19 cellular contexts compared by ENCODE assay signal in the genomic region with DNA sequence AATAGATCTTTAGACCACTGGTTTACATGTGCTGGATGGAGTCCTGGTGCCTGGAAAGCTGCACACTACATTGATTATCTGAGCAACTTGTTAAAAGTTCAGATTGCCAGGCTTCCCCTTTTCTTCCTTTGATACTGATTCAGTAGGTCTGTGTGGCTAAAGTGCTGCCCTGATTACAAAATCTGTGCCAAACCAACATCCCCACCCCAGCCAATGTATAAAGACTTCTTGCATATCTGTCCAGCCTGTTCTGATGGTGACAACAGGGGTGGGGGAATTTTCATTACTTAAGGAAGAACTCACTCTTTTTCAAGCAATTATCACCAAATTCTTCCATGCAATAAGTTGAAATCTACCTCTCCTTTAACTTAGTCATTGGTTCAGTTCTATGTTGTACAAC.
DNase-seq lines count a peak whose midpoint lies in the region; ATAC-seq, FAIRE-seq and TF ChIP-seq lines count a peak whose summit lies in the region.
"Had no signal": no experiment of that assay in that cellular context is flagged by ENCODE, and none has a peak within 500 bp of the region (broad histone marks: within the 10 kb centered on the region; RNA-seq: fewer than 3 reads in every experiment).

No MANE protein-coding gene starts in this region.

- H3K4me2 ChIP-seq in HCT116 (ENCODE audit: low read length) (no peak overlapping the region), astrocyte (ENCODE audit: low read length) (no peak overlapping the region), mesenchymal stem cell (ENCODE audit: low read length, poor library complexity, severe bottlenecking) (no peak overlapping the region), HepG2 (ENCODE audit: low read depth, low read length) (no peak overlapping the region)

- peak overlapping the region; percentile 37 to 84 for H2BK12ac ChIP-seq in mesenchymal stem cell (ENCODE audit: low read length in 2 of 2)

- peak overlapping the region; percentile 90 for H3K27ac ChIP-seq in ACC112 (ENCODE audit: low read depth, low read length)
- H3K27ac ChIP-seq in HCT116 (ENCODE audit: low read depth, low read length), result peak overlapping the region; percentile 95
- H3K27ac ChIP-seq in astrocyte (ENCODE audit: low read depth, low read length), result peak overlapping the region; percentile 30
- no peak overlapping the region for H3K27ac ChIP-seq in mesenchymal stem cell (ENCODE audit: low read length, poor library complexity, severe bottlenecking)
- no peak overlapping the region for H3K27ac ChIP-seq in HepG2 (ENCODE audit: extremely low read length, insufficient read depth, low read length)

- TF ChIP-seq RAD21 in HCT116 (IDR thresholded peaks at IDR 0.05; ENCODE audit: low read depth) (no peak), HepG2 (CRISPR knock-in tag; IDR thresholded peaks at IDR 0.05) (no peak)

- H2BK15ac ChIP-seq in mesenchymal stem cell (ENCODE audit: low read depth, poor library complexity, severe bottlenecking), result no peak overlapping the region

- POLR2A ChIA-PET in HCT116 (lab: Charles Lee) (no interaction called here), HepG2 (lab: Yijun Ruan, JAX) (no interaction called here)

- no peak overlapping the region for H3K14ac ChIP-seq in mesenchymal stem cell (ENCODE audit: low read length in 2 of 2)

- peaks cover 3% of the 10 kb centered on the region for H3K36me3 Mint-ChIP-seq in astrocyte (ENCODE audit: low read depth, unreplicated experiment)

- intact Hi-C loops in HCT116 (cut with micrococcal nuclease), result no loop called here
- intact Hi-C loops in HepG2 (cut with micrococcal nuclease; ENCODE audit: unreplicated experiment), result no loop called here

- H4K20me1 ChIP-seq in HCT116 (ENCODE audit: insufficient read depth) (no peaks in the 10 kb centered on the region), astrocyte (ENCODE audit: insufficient read depth, low read length) (no peaks in the 10 kb centered on the region), HepG2 (ENCODE audit: insufficient read depth, low read length) (no peaks in the 10 kb centered on the region)

- peak; percentile 5 for FAIRE-seq in astrocyte (lab: Jason Lieb, UNC)
- no peak for FAIRE-seq in HepG2 (lab: Jason Lieb, UNC)
- FAIRE-seq: GM19239, H54 had no signal

- DNase-seq in HCT116 (ENCODE audit: low read depth, low spot score), result no peak
- DNase-seq in astrocyte (ENCODE audit: low read depth), result no peak
- no peak for DNase-seq in mesenchymal stem cell
- DNase-seq in stimulated activated CD4-positive, alpha-beta T cell treated with anti-CD3 and anti-CD28 coated beads, Interleukin-15, amount 100 ng/mL, for 24 hours, result no peak
- DNase-seq in HepG2 (ENCODE audit: low spot score), result no peak
- DNase-seq: ACHN; Caco-2; CD4-positive, CD25-positive, alpha-beta regulatory T cell; MV-4-11; NCI-H1417 treated with DMSO at 0.1 percent for 48 hours; NCI-H2029 treated with DMSO at 0.1 percent for 48 hours; NCI-H510A; NCI-H774 had no signal

- H2BK5ac ChIP-seq in mesenchymal stem cell (ENCODE audit: low read depth, low read length, poor library complexity, severe bottlenecking), result no peak overlapping the region

- H3K9me3 Mint-ChIP-seq in astrocyte (ENCODE audit: unreplicated experiment), result peaks cover 4% of the 10 kb centered on the region

- peak overlapping the region; percentile 89 for H2AK5ac ChIP-seq in mesenchymal stem cell (ENCODE audit: low read length, severe bottlenecking)

- H2BK120ac ChIP-seq in mesenchymal stem cell (ENCODE audit: low read depth, low read length), result peak overlapping the region; percentile 95

- CTCF ChIA-PET in HCT116 (lab: Charles Lee) (no interaction called here), HepG2 (lab: Yijun Ruan, JAX; ENCODE audit: low intra/inter-chr PET ratio, low total read pairs) (no interaction called here)

- H3K27ac Mint-ChIP-seq in astrocyte (ENCODE audit: unreplicated experiment), result no peak overlapping the region
- H3K27ac Mint-ChIP-seq: CD4-positive, CD25-positive, alpha-beta regulatory T cell had no signal

- peaks cover 22% of the 10 kb centered on the region for H3K4me1 Mint-ChIP-seq in astrocyte (ENCODE audit: low read depth, unreplicated experiment)
- H3K4me1 Mint-ChIP-seq: CD4-positive, CD25-positive, alpha-beta regulatory T cell had no signal

- H3K4me1 ChIP-seq in ACC112 (ENCODE audit: control insufficient read depth, insufficient read depth, low read length, unreplicated experiment) (peaks cover 55% of the 10 kb centered on the region), HCT116 (ENCODE audit: control insufficient read depth in 1 of 2, insufficient read depth in 2 of 2, low read length in 2 of 2) (peaks cover 57 to 80% of the 10 kb centered on the region in 2 experiments), astrocyte (ENCODE audit: insufficient read depth, low read length) (peaks cover 38% of the 10 kb centered on the region), mesenchymal stem cell (ENCODE audit: control insufficient read depth, insufficient read depth, low read depth, low read length) (peaks cover 3% of the 10 kb centered on the region), HepG2 (ENCODE audit: insufficient read depth, low read length) (no peaks in the 10 kb centered on the region)

- H3K4me3 ChIP-seq in ACC112 (ENCODE audit: low read depth, low read length) (no peak overlapping the region), HCT116 (replicated peaks in 1 of 2; ENCODE audit: low read depth in 1 of 2, low read length in 2 of 2) (no peak overlapping the region), astrocyte (ENCODE audit: insufficient read depth, low read depth, low read length) (no peak overlapping the region), mesenchymal stem cell (ENCODE audit: insufficient read depth in 1 of 2, low read depth in 1 of 2, low read length in 2 of 2) (no peak overlapping the region), HepG2 (replicated peaks in 1 of 3; ENCODE audit: insufficient read depth in 1 of 3, low read depth in 2 of 3, low read length in 3 of 3) (no peak overlapping the region)

- peak overlapping the region; percentile 82 for H4K8ac ChIP-seq in mesenchymal stem cell (ENCODE audit: low read length)

- H3K4ac ChIP-seq in mesenchymal stem cell (ENCODE audit: low read depth in 1 of 2, low read length in 2 of 2), result peak overlapping the region in 1 of 2 experiments; percentile 81

- H3K79me2 ChIP-seq in ACC112 (ENCODE audit: control insufficient read depth, insufficient read depth, low read length, unreplicated experiment) (no peaks in the 10 kb centered on the region), HCT116 (ENCODE audit: insufficient read depth, low read length) (peaks cover 73% of the 10 kb centered on the region), astrocyte (ENCODE audit: insufficient read depth, low read length) (no peaks in the 10 kb centered on the region), HepG2 (ENCODE audit: insufficient read depth, low read length) (no peaks in the 10 kb centered on the region)

- no peaks in the 10 kb centered on the region for H3K9me2 ChIP-seq in HCT116 (ENCODE audit: insufficient read depth)

- H2AFZ ChIP-seq in ACC112 (ENCODE audit: low read length, unreplicated experiment) (no peak overlapping the region), HCT116 (ENCODE audit: low read depth, low read length, poor library complexity, severe bottlenecking) (no peak overlapping the region), astrocyte (ENCODE audit: low read depth, low read length) (no peak overlapping the region), mesenchymal stem cell (ENCODE audit: low read depth, low read length) (no peak overlapping the region), HepG2 (ENCODE audit: low read length) (no peak overlapping the region)

- H3K9me3 ChIP-seq in HCT116 (ENCODE audit: control insufficient read depth in 1 of 2, insufficient read depth in 1 of 2, low read depth in 1 of 2, low read length in 2 of 2) (peaks cover 7 to 15% of the 10 kb centered on the region in 2 experiments; a peak in 2 of 4 replicates), astrocyte (ENCODE audit: insufficient read depth, low read depth, low read length) (peaks cover 10% of the 10 kb centered on the region), mesenchymal stem cell (ENCODE audit: control insufficient read depth, low read length) (peaks cover 9% of the 10 kb centered on the region), HepG2 (ENCODE audit: low read length) (peaks cover 14% of the 10 kb centered on the region)

- ATAC-seq in HCT116 (no peak), GM21717 (IDR thresholded peaks at IDR 0.05; ENCODE audit: unreplicated experiment) (no peak), HepG2 (no peak)
- ATAC-seq: Panc1, Right ventricle myocardium inferior had no signal

- H3K27me3 Mint-ChIP-seq in astrocyte (ENCODE audit: low read depth, unreplicated experiment), result no peaks in the 10 kb centered on the region

- peak overlapping the region; percentile 67 to 90 for H3K18ac ChIP-seq in mesenchymal stem cell (ENCODE audit: low read depth in 1 of 2, low read length in 2 of 2)

- no peak for TF ChIP-seq EP300 in HepG2 (IDR thresholded peaks at IDR 0.05; ENCODE audit: low read depth in 2 of 2, low read length in 2 of 2)
- TF ChIP-seq EP300 in HepG2 (CRISPR knock-in tag; IDR thresholded peaks at IDR 0.05; ENCODE audit: borderline replicate concordance), result no peak

- peaks cover 13% of the 10 kb centered on the region; the same call in 1 of the 2 replicates for H3K36me3 ChIP-seq in ACC112 (ENCODE audit: insufficient read depth, low read length)
- peaks cover 0 to 58% of the 10 kb centered on the region in 2 experiments; a peak in 2 of 4 replicates for H3K36me3 ChIP-seq in HCT116 (ENCODE audit: control insufficient read depth in 1 of 2, insufficient read depth in 2 of 2, low read length in 2 of 2)
- no peaks in the 10 kb centered on the region for H3K36me3 ChIP-seq in astrocyte (ENCODE audit: insufficient read depth, low read length)
- no peaks in the 10 kb centered on the region for H3K36me3 ChIP-seq in mesenchymal stem cell (ENCODE audit: control insufficient read depth in 1 of 2, insufficient read depth in 2 of 2, low read depth in 1 of 2, low read length in 2 of 2)
- no peaks in the 10 kb centered on the region for H3K36me3 ChIP-seq in HepG2 (replicated peaks in 1 of 2; ENCODE audit: control insufficient read depth in 1 of 2, insufficient read depth in 2 of 2, low read length in 2 of 2)

- H3K23ac ChIP-seq in mesenchymal stem cell (ENCODE audit: low read length in 2 of 2), result no peak overlapping the region

- H3K27me3 ChIP-seq in ACC112 (ENCODE audit: insufficient read depth, low read length) (no peaks in the 10 kb centered on the region), HCT116 (ENCODE audit: insufficient read depth, low read length) (no peaks in the 10 kb centered on the region), astrocyte (ENCODE audit: insufficient read depth, low read length) (no peaks in the 10 kb centered on the region), mesenchymal stem cell (ENCODE audit: control insufficient read depth in 1 of 2, insufficient read depth in 1 of 2, low read length in 2 of 2) (no peaks in the 10 kb centered on the region), HepG2 (ENCODE audit: control insufficient read depth in 1 of 2, insufficient read depth in 2 of 2, low read length in 2 of 2) (no peaks in the 10 kb centered on the region)

- RAD21 ChIA-PET in HCT116 (lab: Charles Lee; ENCODE audit: low non-redundant PET in 1 of 2, low total read pairs in 2 of 2, uncharacterized antibody in 2 of 2, unreplicated experiment in 2 of 2), result no interaction called here

- H3K9ac ChIP-seq in HCT116 (ENCODE audit: low read length) (no peak overlapping the region), astrocyte (ENCODE audit: low read length) (no peak overlapping the region), mesenchymal stem cell (ENCODE audit: low read length) (no peak overlapping the region), HepG2 (ENCODE audit: insufficient read depth, low read depth, low read length) (no peak overlapping the region)

- TF ChIP-seq CTCF in HCT116 (IDR thresholded peaks at IDR 0.05 in 2 of 3, conservative IDR thresholded peaks at IDR 0.05 in 1 of 3; ENCODE audit: borderline replicate concordance in 1 of 3, insufficient read depth in 1 of 3, low read depth in 2 of 3, low read length in 2 of 3) (no peak), astrocyte (IDR thresholded peaks at IDR 0.05; ENCODE audit: insufficient read depth, low read depth, low read length) (no peak), HepG2 (CRISPR knock-in tag; IDR thresholded peaks at IDR 0.05) (no peak)

- in situ Hi-C loops in HepG2 (cut with HindIII; ENCODE audit: extremely low pct_ligation_motif_present, low pct_unique_long_range_greater_than_20kb), result no loop called here

- peak overlapping the region; percentile 40 for H4K91ac ChIP-seq in mesenchymal stem cell (ENCODE audit: low read length)

- TF ChIP-seq POLR2A in HCT116 (IDR thresholded peaks at IDR 0.05; ENCODE audit: borderline replicate concordance, extremely low read depth, insufficient read depth, insufficient read length) (no peak), HepG2 (IDR thresholded peaks at IDR 0.05; ENCODE audit: insufficient read depth in 1 of 2, low read depth in 2 of 2, low read length in 2 of 2) (no peak)

- H3K79me1 ChIP-seq in mesenchymal stem cell (replicated peaks; ENCODE audit: low read length, poor library complexity, severe bottlenecking), result no peaks in the 10 kb centered on the region

- H3K4me3 Mint-ChIP-seq in astrocyte (ENCODE audit: unreplicated experiment), result no peak overlapping the region

- BruUV-seq in HCT116 (replicated peaks; lab: Mats Ljungman, UMichigan) (no TSS peak), HepG2 (replicated peaks; lab: Mats Ljungman, UMichigan) (no TSS peak)

Comparison
In these comparisons a context has a peak if more than half of its experiments do, and no peak if none do; other contexts are left out.
1. H3K27ac ChIP-seq: peak in ACC112 (single experiment), HCT116 (single experiment) and astrocyte (single experiment); none in mesenchymal stem cell (single experiment) and HepG2 (single experiment).